ENCODE assay signal across 10 cellular contexts in genomic region chr14:66649515-66649914, GRCh38.
DNase-seq lines count a peak whose midpoint lies in the region; ATAC-seq and TF ChIP-seq lines count a peak whose summit lies in the region.
"Had no signal": no experiment of that assay in that cellular context is flagged by ENCODE, and none has a peak within 500 bp of the region (broad histone marks: within the 10 kb centered on the region; RNA-seq: fewer than 3 reads in every experiment).

No MANE protein-coding gene starts in this region.

- TF ChIP-seq CTCF in KMS-11 (conservative IDR thresholded peaks at IDR 0.05; ENCODE audit: low read depth, low read length) (no peak), A673 (conservative IDR thresholded peaks at IDR 0.05; ENCODE audit: low read depth, low read length) (no peak)

- H3K27me3 ChIP-seq in KMS-11 (ENCODE audit: insufficient read depth, low read depth) (no peaks in the 10 kb centered on the region), A673 (replicated peaks; ENCODE audit: insufficient read depth, low read depth, low read length, poor library complexity) (no peaks in the 10 kb centered on the region)

- no peak overlapping the region for H3K27ac Mint-ChIP-seq in activated CD4-positive, alpha-beta T cell treated with anti-CD3 and anti-CD28 coated beads for 36 hours

- H4K20me1 ChIP-seq in KMS-11 (ENCODE audit: insufficient read depth) = no peaks in the 10 kb centered on the region

- H3K9me3 Mint-ChIP-seq in activated CD4-positive, alpha-beta T cell treated with anti-CD3 and anti-CD28 coated beads for 36 hours (ENCODE audit: low read depth) = peaks cover 4% of the 10 kb centered on the region

- H3K79me2 ChIP-seq in KMS-11 (ENCODE audit: insufficient read depth, low read depth) = peaks cover 9% of the 10 kb centered on the region

- DNase-seq in activated CD4-positive, alpha-beta T cell treated with anti-CD3 and anti-CD28 coated beads for 36 hours = peak; percentile 50
- DNase-seq in activated CD4-positive, alpha-beta T cell treated with anti-CD3 and anti-CD28 coated beads for 4 hours = no peak
- peak; percentile 32 for DNase-seq in left kidney (ENCODE audit: low read depth, low spot score)
- DNase-seq in A673 (ENCODE audit: low spot score) = no peak
- no peak for DNase-seq in NCI-H2029 treated with DMSO at 0.1 percent for 48 hours (lab: John Stamatoyannopoulos, UW)

- H3K9ac ChIP-seq in KMS-11 = peak overlapping the region; percentile 79

- no peaks in the 10 kb centered on the region for H3K36me3 Mint-ChIP-seq in activated CD4-positive, alpha-beta T cell treated with anti-CD3 and anti-CD28 coated beads for 36 hours (ENCODE audit: low read depth)

- no peaks in the 10 kb centered on the region for H3K9me3 ChIP-seq in A673 (ENCODE audit: low read depth, low read length, poor library complexity, severe bottlenecking)
- H3K9me3 ChIP-seq: A549, prostate gland had no signal

- H2AFZ ChIP-seq in KMS-11 (ENCODE audit: low read depth) = no peak overlapping the region

- H3K4me3 ChIP-seq in KMS-11 (IDR thresholded peaks at IDR 0.05; ENCODE audit: insufficient read depth, low read depth, low read length) = no peak overlapping the region
- H3K4me3 ChIP-seq in A673 (ENCODE audit: low read depth, low read length, poor library complexity, severe bottlenecking) = no peak overlapping the region
- H3K4me3 ChIP-seq: A549, prostate gland had no signal

- H3K4me3 Mint-ChIP-seq in activated CD4-positive, alpha-beta T cell treated with anti-CD3 and anti-CD28 coated beads for 36 hours = no peak overlapping the region

- POLR2A ChIA-PET in activated CD4-positive, alpha-beta T cell treated with anti-CD3 and anti-CD28 coated beads for 36 hours (lab: Charles Lee) = no interaction called here
- POLR2A ChIA-PET in A673 (lab: Charles Lee; ENCODE audit: low non-redundant PET) = no interaction called here

- H3K4me2 ChIP-seq in KMS-11 = peak overlapping the region; percentile 89
- H3K4me2 ChIP-seq: A549 had no signal

- H3K27me3 Mint-ChIP-seq in activated CD4-positive, alpha-beta T cell treated with anti-CD3 and anti-CD28 coated beads for 36 hours = no peaks in the 10 kb centered on the region

- peaks cover 23% of the 10 kb centered on the region for H3K4me1 Mint-ChIP-seq in activated CD4-positive, alpha-beta T cell treated with anti-CD3 and anti-CD28 coated beads for 36 hours

- no peaks in the 10 kb centered on the region for H3K36me3 ChIP-seq in KMS-11 (ENCODE audit: insufficient read depth)
- no peaks in the 10 kb centered on the region for H3K36me3 ChIP-seq in A673 (ENCODE audit: insufficient read depth, low read length, poor library complexity, severe bottlenecking)
- H3K36me3 ChIP-seq: prostate gland had no signal

- peak overlapping the region; percentile 100 for H3K27ac ChIP-seq in KMS-11
- H3K27ac ChIP-seq in A673 (ENCODE audit: low read depth, low read length, poor library complexity, severe bottlenecking) = no peak overlapping the region
- H3K27ac ChIP-seq: A549, prostate gland had no signal

- BruUV-seq in A673 (replicated peaks; lab: Mats Ljungman, UMichigan) = no TSS peak

- intact Hi-C loops in activated CD4-positive, alpha-beta T cell treated with anti-CD3 and anti-CD28 coated beads for 36 hours (cut with DNase I, micrococcal nuclease) = no loop called here
- intact Hi-C loops in A673 (cut with micrococcal nuclease; ENCODE audit: unreplicated experiment) = no loop called here

- CTCF ChIA-PET in activated CD4-positive, alpha-beta T cell treated with anti-CD3 and anti-CD28 coated beads for 36 hours (lab: Charles Lee) = interaction anchor here (0.9 kb wide), 1 partner anchor 26 kb away, joined by 5 read pairs; no protein-coding TSS in a partner anchor
- CTCF ChIA-PET in A673 (lab: Charles Lee) = no interaction called here

- peak; percentile 80 for ATAC-seq in activated CD4-positive, alpha-beta T cell treated with anti-CD3 and anti-CD28 coated beads for 36 hours
- peak; percentile 58 for ATAC-seq in GM21825 (IDR thresholded peaks at IDR 0.05; ENCODE audit: unreplicated experiment)
- no peak for ATAC-seq in GM21526 (IDR thresholded peaks at IDR 0.05; ENCODE audit: low FRiP score, unreplicated experiment)
- ATAC-seq: A549 had no signal

- H3K4me1 ChIP-seq in KMS-11 (ENCODE audit: low read depth, poor library complexity, severe bottlenecking) (peaks cover 96% of the 10 kb centered on the region), A673 (ENCODE audit: insufficient read depth, low read length, poor library complexity, severe bottlenecking) (no peaks in the 10 kb centered on the region)
- H3K4me1 ChIP-seq: A549, prostate gland had no signal

Comparison
In these comparisons a context has a peak if more than half of its experiments do, and no peak if none do; other contexts are left out.
1. DNase-seq: peak in activated CD4-positive, alpha-beta T cell treated with anti-CD3 and anti-CD28 coated beads for 36 hours (single experiment) and left kidney (single experiment); none in activated CD4-positive, alpha-beta T cell treated with anti-CD3 and anti-CD28 coated beads for 4 hours (0 of 2), A673 (single experiment) and NCI-H2029 treated with DMSO at 0.1 percent for 48 hours (single experiment).